10 cellular contexts compared by ENCODE assay signal in genomic region chr5:106269252-106269843, GRCh38.
DNase-seq lines count a peak whose midpoint lies in the region; ATAC-seq and TF ChIP-seq lines count a peak whose summit lies in the region.
"Had no signal": no experiment of that assay in that cellular context is flagged by ENCODE, and none has a peak within 500 bp of the region (broad histone marks: within the 10 kb centered on the region; RNA-seq: fewer than 3 reads in every experiment).

No MANE protein-coding gene starts in this region.

- H3K27me3 ChIP-seq in Caco-2 (replicated peaks; ENCODE audit: control insufficient read depth, insufficient read depth, low read length), result no peaks in the 10 kb centered on the region

- intact Hi-C loops in Caco-2 (cut with micrococcal nuclease; ENCODE audit: unreplicated experiment), result no loop called here

- no peaks in the 10 kb centered on the region for H3K27me3 Mint-ChIP-seq in Caco-2 (ENCODE audit: insufficient read depth, unreplicated experiment)

- H3K4me3 ChIP-seq in Caco-2 (ENCODE audit: low read depth, low read length), result no peak overlapping the region
- no peak overlapping the region for H3K4me3 ChIP-seq in astrocyte of the cerebellum (ENCODE audit: low read depth, low read length)

- no peak for ATAC-seq in GM21786 (IDR thresholded peaks at IDR 0.05; ENCODE audit: unreplicated experiment)
- ATAC-seq in HG03469 (IDR thresholded peaks at IDR 0.05; ENCODE audit: unreplicated experiment), result no peak

- no peak overlapping the region for H3K27ac Mint-ChIP-seq in Caco-2 (ENCODE audit: unreplicated experiment)

- H3K36me3 ChIP-seq in Caco-2 (ENCODE audit: control insufficient read depth, insufficient read depth, low read length), result no peaks in the 10 kb centered on the region

- peak in 1 of 2 experiments; percentile 12 for DNase-seq in Caco-2
- peak; percentile 64 for DNase-seq in HT-29 (ENCODE audit: low spot score)
- DNase-seq in astrocyte of the cerebellum (ENCODE audit: low read depth), result peak; percentile 9
- DNase-seq in kidney tubule cell (ENCODE audit: low spot score), result peak; percentile 44
- no peak for DNase-seq in NCI-H1694 treated with DMSO at 0.1 percent for 48 hours (lab: John Stamatoyannopoulos, UW)
- no peak for DNase-seq in NCI-H2196 (lab: John Stamatoyannopoulos, UW; ENCODE audit: unreplicated experiment)
- DNase-seq: activated CD4-positive, alpha-beta T cell treated with anti-CD3 and anti-CD28 coated beads for 4 hours; stimulated activated CD4-positive, alpha-beta T cell treated with anti-CD3 and anti-CD28 coated beads, Interleukin-4, amount 100 ng/mL, for 1 hour had no signal

- peaks cover 3% of the 10 kb centered on the region; the same call in 1 of the 2 replicates for H3K9me3 ChIP-seq in Caco-2

- in situ Hi-C loops in astrocyte of the cerebellum (cut with HindIII; ENCODE audit: low sequenced_read_pairs), result no loop called here

- no peaks in the 10 kb centered on the region for H3K4me1 Mint-ChIP-seq in Caco-2 (ENCODE audit: low read depth, unreplicated experiment)

- CTCF ChIA-PET in Caco-2 (lab: Charles Lee), result interaction anchor here (0.6 to 1.1 kb wide), 2 partner anchors 187 to 1329 kb away, joined by 3 read pairs; no protein-coding TSS in a partner anchor

- H3K36me3 Mint-ChIP-seq in Caco-2 (ENCODE audit: insufficient read depth, unreplicated experiment), result no peaks in the 10 kb centered on the region

- no TSS peak for BruUV-seq in Caco-2 (replicated peaks; lab: Mats Ljungman, UMichigan)

- TF ChIP-seq CTCF in Caco-2 (IDR thresholded peaks at IDR 0.05; ENCODE audit: insufficient read depth in 1 of 2, low read depth in 1 of 2, low read length in 1 of 2, severe bottlenecking in 1 of 2, unreplicated experiment in 1 of 2) (peak; percentile 30 to 43), astrocyte of the cerebellum (IDR thresholded peaks at IDR 0.05; ENCODE audit: low read depth, low read length, missing control alignments) (peak; percentile 62)

- H3K9me3 Mint-ChIP-seq in Caco-2 (ENCODE audit: unreplicated experiment), result no peaks in the 10 kb centered on the region

- POLR2A ChIA-PET in Caco-2 (lab: Charles Lee), result no interaction called here

- H3K4me3 Mint-ChIP-seq in Caco-2 (ENCODE audit: unreplicated experiment), result no peak overlapping the region

- H3K4me1 ChIP-seq in Caco-2, result no peaks in the 10 kb centered on the region

Comparison
In these comparisons a context has a peak if more than half of its experiments do, and no peak if none do; other contexts are left out.
1. DNase-seq: peak in HT-29 (single experiment), astrocyte of the cerebellum (single experiment) and kidney tubule cell (single experiment); none in NCI-H1694 treated with DMSO at 0.1 percent for 48 hours (single experiment) and NCI-H2196 (single experiment).